ENCODE assay signal across 15 cellular contexts in the genomic region with DNA sequence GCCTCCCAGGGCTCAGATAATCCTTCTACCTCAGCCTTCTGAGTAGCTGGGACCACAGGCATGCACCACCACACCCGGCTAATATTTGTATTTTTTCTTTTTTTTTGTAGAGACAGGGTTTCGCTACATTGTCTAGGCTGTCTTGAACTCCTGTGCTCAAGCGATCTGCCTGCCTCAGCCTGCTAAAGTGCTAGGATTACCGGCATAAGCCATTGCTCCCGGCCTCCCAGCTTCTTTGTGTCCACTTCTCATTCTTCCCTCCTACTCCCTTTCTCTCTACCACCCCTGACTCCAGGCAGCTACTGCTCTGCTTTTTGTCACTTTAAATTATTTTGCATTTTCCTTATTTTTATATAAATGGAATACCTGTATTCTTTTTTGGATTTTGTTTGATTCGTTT.
DNase-seq lines count a peak whose midpoint lies in the region; ATAC-seq and TF ChIP-seq lines count a peak whose summit lies in the region.
"Had no signal": no experiment of that assay in that cellular context is flagged by ENCODE, and none has a peak within 500 bp of the region (broad histone marks: within the 10 kb centered on the region; RNA-seq: fewer than 3 reads in every experiment).

No MANE protein-coding gene starts in this region.

- no peaks in the 10 kb centered on the region for H3K27me3 ChIP-seq in esophagus muscularis mucosa
- no peaks in the 10 kb centered on the region for H3K27me3 ChIP-seq in right cardiac atrium (ENCODE audit: control insufficient read depth, insufficient read depth)
- H3K27me3 ChIP-seq: BLaER1 treated with 17β-estradiol and CSF1 and Interleukin-3, amounts not matched to agents 10 nM and 100 nM had no signal

- H3K4me1 ChIP-seq in esophagus muscularis mucosa (no peaks in the 10 kb centered on the region), right cardiac atrium (ENCODE audit: control insufficient read depth, insufficient read depth, low read length) (no peaks in the 10 kb centered on the region)

- no peaks in the 10 kb centered on the region for H3K27me3 Mint-ChIP-seq in WTC11 (ENCODE audit: low read depth)
- H3K27me3 Mint-ChIP-seq in stimulated activated naive B cell treated with anti-CD40 and anti-IgM and Interleukin-4, amounts not matched to agents 10 μg/mL and 1 μg/mL and 100 μg/mL, for 72 hours: no peaks in the 10 kb centered on the region
- H3K27me3 Mint-ChIP-seq: B cell had no signal

- POLR2A ChIA-PET in WTC11 (lab: Charles Lee): no interaction called here

- intact Hi-C loops in esophagus muscularis mucosa (cut with DNase I): no loop called here
- intact Hi-C loops in right cardiac atrium (cut with DNase I): no loop called here

- ATAC-seq in WTC11 (no peak), right cardiac atrium (no peak)
- ATAC-seq in stimulated activated naive B cell treated with anti-CD40 and anti-IgM and Interleukin-4, amounts not matched to agents 10 μg/mL and 1 μg/mL and 100 μg/mL, for 72 hours (replicated peaks): no peak
- ATAC-seq: CD8-positive, alpha-beta T cell; HepG2 had no signal

- H3K9me3 ChIP-seq in esophagus muscularis mucosa (no peaks in the 10 kb centered on the region), right cardiac atrium (ENCODE audit: control insufficient read depth, low read length) (no peaks in the 10 kb centered on the region)

- no peak for TF ChIP-seq POLR2A in esophagus muscularis mucosa (IDR thresholded peaks at IDR 0.05; ENCODE audit: low read depth)

- DNase-seq in WTC11 (ENCODE audit: low spot score) (no peak), astrocyte of the hippocampus (ENCODE audit: low read depth, low spot score) (peak; percentile 9), iris pigment epithelial cell (ENCODE audit: low read depth) (peak; percentile 40), esophagus muscularis mucosa (ENCODE audit: extremely low spot score) (no peak), RKO (ENCODE audit: low spot score) (no peak), right cardiac atrium (no peak)
- DNase-seq in stimulated activated naive B cell treated with anti-CD40 and anti-IgM and Interleukin-4, amounts not matched to agents 10 μg/mL and 1 μg/mL and 100 μg/mL, for 72 hours: no peak
- DNase-seq: Calu3; CD8-positive, alpha-beta T cell; DMS79 treated with DMSO at 0.1 percent for 48 hours; GF-D8 had no signal

- no peak overlapping the region for H3K4me3 Mint-ChIP-seq in WTC11
- no peak overlapping the region for H3K4me3 Mint-ChIP-seq in stimulated activated naive B cell treated with anti-CD40 and anti-IgM and Interleukin-4, amounts not matched to agents 10 μg/mL and 1 μg/mL and 100 μg/mL, for 72 hours
- H3K4me3 Mint-ChIP-seq: B cell; CD8-positive, alpha-beta T cell had no signal

- TF ChIP-seq EP300 in esophagus muscularis mucosa (IDR thresholded peaks at IDR 0.05): no peak

- no peak for TF ChIP-seq CTCF in WTC11 (IDR thresholded peaks at IDR 0.05)
- no peak for TF ChIP-seq CTCF in esophagus muscularis mucosa (IDR thresholded peaks at IDR 0.05)

- CTCF ChIA-PET in WTC11 (lab: Charles Lee): interaction anchor here (1.3 kb wide), 2 partner anchors 8 to 181 kb away, joined by 3 to 4 read pairs; no protein-coding TSS in a partner anchor

- peaks cover 10% of the 10 kb centered on the region for H3K36me3 Mint-ChIP-seq in WTC11
- peaks cover 17 to 18% of the 10 kb centered on the region in 2 donors for H3K36me3 Mint-ChIP-seq in stimulated activated naive B cell treated with anti-CD40 and anti-IgM and Interleukin-4, amounts not matched to agents 10 μg/mL and 1 μg/mL and 100 μg/mL, for 72 hours

- H3K27ac Mint-ChIP-seq in WTC11: peak overlapping the region; percentile 50; the same call in 1 of the 2 replicates
- H3K27ac Mint-ChIP-seq in stimulated activated naive B cell treated with anti-CD40 and anti-IgM and Interleukin-4, amounts not matched to agents 10 μg/mL and 1 μg/mL and 100 μg/mL, for 72 hours: peak overlapping the region; percentile 27
- H3K27ac Mint-ChIP-seq: B cell; CD8-positive, alpha-beta T cell had no signal

- 0 out of 2 replicates have a peak, but pooled peaks cover 7% of the 10 kb centered on the region for H3K9me3 Mint-ChIP-seq in WTC11
- peaks cover 2 to 4% of the 10 kb centered on the region in 2 donors for H3K9me3 Mint-ChIP-seq in stimulated activated naive B cell treated with anti-CD40 and anti-IgM and Interleukin-4, amounts not matched to agents 10 μg/mL and 1 μg/mL and 100 μg/mL, for 72 hours
- H3K9me3 Mint-ChIP-seq: CD8-positive, alpha-beta T cell had no signal

- H3K36me3 ChIP-seq in esophagus muscularis mucosa: no peaks in the 10 kb centered on the region

- WGBS in esophagus muscularis mucosa: 91% methylated on average over 6 of the region's 6 CpGs
- WGBS in right cardiac atrium: 93% methylated on average over 6 of the region's 6 CpGs

- H3K4me3 ChIP-seq in esophagus muscularis mucosa (no peak overlapping the region), right cardiac atrium (ENCODE audit: low read length) (no peak overlapping the region)
- H3K4me3 ChIP-seq: BLaER1 treated with 17β-estradiol and CSF1 and Interleukin-3, amounts not matched to agents 10 nM and 100 nM; HAP-1 had no signal

- H3K4me1 Mint-ChIP-seq in WTC11: peaks cover 13% of the 10 kb centered on the region
- peaks cover 15 to 25% of the 10 kb centered on the region in 2 donors for H3K4me1 Mint-ChIP-seq in stimulated activated naive B cell treated with anti-CD40 and anti-IgM and Interleukin-4, amounts not matched to agents 10 μg/mL and 1 μg/mL and 100 μg/mL, for 72 hours

- H3K27ac ChIP-seq in esophagus muscularis mucosa (replicated peaks in 1 of 4) (no peak overlapping the region), right cardiac atrium (ENCODE audit: low read length) (no peak overlapping the region)
- H3K27ac ChIP-seq: BLaER1 treated with 17β-estradiol and CSF1 and Interleukin-3, amounts not matched to agents 10 nM and 100 nM had no signal

TF ChIP-seq in WTC11, 78 proteins besides CTCF, POLR2A, EP300 and RAD21:
- TF ChIP-seq NFE2L1 (CRISPR knock-in tag; IDR thresholded peaks at IDR 0.05): no peak
- no peak for TF ChIP-seq ELF4 (CRISPR knock-in tag; IDR thresholded peaks at IDR 0.05; ENCODE audit: low read depth)
- no peak for TF ChIP-seq JUN (CRISPR knock-in tag; IDR thresholded peaks at IDR 0.05)
- no peak for TF ChIP-seq CBFB (CRISPR knock-in tag; IDR thresholded peaks at IDR 0.05; ENCODE audit: low read depth)
- TF ChIP-seq, protein P1, sequence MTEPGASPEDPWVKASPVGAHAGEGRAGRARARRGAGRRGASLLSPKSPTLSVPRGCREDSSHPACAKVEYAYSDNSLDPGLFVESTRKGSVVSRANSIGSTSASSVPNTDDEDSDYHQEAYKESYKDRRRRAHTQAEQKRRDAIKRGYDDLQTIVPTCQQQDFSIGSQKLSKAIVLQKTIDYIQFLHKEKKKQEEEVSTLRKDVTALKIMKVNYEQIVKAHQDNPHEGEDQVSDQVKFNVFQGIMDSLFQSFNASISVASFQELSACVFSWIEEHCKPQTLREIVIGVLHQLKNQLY (CRISPR knock-in tag; IDR thresholded peaks at IDR 0.05): no peak
- no peak for TF ChIP-seq ZNF416 (CRISPR knock-in tag; IDR thresholded peaks at IDR 0.05)
- TF ChIP-seq TEAD1 (CRISPR knock-in tag; IDR thresholded peaks at IDR 0.05): no peak
- no peak for TF ChIP-seq MYBL2 (CRISPR knock-in tag; IDR thresholded peaks at IDR 0.05)
- no peak for TF ChIP-seq ZNF263 (CRISPR knock-in tag; IDR thresholded peaks at IDR 0.05; ENCODE audit: low read depth)
- TF ChIP-seq, protein P2, sequence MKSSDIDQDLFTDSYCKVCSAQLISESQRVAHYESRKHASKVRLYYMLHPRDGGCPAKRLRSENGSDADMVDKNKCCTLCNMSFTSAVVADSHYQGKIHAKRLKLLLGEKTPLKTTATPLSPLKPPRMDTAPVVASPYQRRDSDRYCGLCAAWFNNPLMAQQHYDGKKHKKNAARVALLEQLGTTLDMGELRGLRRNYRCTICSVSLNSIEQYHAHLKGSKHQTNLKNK (CRISPR knock-in tag; IDR thresholded peaks at IDR 0.05): no peak
- TF ChIP-seq ESRRA (CRISPR knock-in tag; IDR thresholded peaks at IDR 0.05; ENCODE audit: borderline replicate concordance): no peak
- no peak for TF ChIP-seq CDX4 (CRISPR knock-in tag; IDR thresholded peaks at IDR 0.05; ENCODE audit: borderline replicate concordance)
- no peak for TF ChIP-seq ATF1 (CRISPR knock-in tag; IDR thresholded peaks at IDR 0.05)
- TF ChIP-seq, protein P3, sequence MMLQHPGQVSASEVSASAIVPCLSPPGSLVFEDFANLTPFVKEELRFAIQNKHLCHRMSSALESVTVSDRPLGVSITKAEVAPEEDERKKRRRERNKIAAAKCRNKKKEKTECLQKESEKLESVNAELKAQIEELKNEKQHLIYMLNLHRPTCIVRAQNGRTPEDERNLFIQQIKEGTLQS (CRISPR knock-in tag; conservative IDR thresholded peaks at IDR 0.05): no peak

Comparison
In these comparisons a context has a peak if more than half of its experiments do, and no peak if none do; other contexts are left out.
1. DNase-seq: peak in astrocyte of the hippocampus (single experiment) and iris pigment epithelial cell (single experiment); none in WTC11 (single experiment), stimulated activated naive B cell treated with anti-CD40 and anti-IgM and Interleukin-4, amounts not matched to agents 10 μg/mL and 1 μg/mL and 100 μg/mL, for 72 hours (single experiment), esophagus muscularis mucosa (single experiment), RKO (single experiment) and right cardiac atrium (0 of 3).